ENCODE assay signal across 1 cellular context in the genomic region with DNA sequence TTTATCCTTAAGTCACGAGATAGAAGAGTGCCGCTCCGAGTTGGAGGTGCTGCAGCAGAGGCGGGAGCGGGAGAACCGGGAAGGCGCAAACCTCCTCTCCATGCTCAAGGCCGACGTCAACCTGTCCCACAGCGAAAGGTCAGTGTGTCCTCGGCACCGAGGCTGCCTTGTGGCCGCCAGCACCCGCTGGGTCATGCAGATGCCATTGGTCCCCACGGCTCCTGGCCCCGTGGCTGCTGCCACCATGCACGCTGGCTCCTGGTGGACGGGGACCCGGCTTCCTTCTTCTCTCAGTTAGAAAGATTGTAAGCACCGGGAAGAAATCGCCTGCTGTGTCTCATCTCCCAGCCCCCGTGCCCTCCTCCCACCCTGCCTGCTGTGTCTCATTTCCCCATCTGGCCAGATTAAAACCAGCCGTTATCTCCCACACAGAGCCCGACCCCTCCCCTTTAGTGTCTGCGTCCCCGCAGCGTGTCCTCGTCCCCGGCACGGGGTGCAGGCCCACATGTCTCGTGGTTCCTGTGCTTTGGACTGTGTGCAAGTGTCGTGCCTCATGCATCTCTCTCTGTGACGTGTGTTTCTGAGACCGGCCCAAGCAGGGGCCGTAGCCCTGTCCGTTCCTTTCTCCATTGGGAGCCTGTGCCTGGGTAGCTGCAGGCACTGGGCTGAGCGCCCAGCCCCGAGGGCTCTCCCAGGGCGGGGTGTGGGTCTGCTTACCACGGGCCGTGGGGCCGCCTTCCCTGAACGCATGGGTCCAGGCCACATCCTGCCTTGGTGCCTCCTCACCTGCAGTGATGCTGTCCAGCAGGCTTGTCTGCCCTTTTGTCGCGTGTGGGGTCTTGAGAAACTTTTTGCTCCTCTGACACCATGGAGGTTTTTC.
TF ChIP-seq lines count a peak whose summit lies in the region.

No MANE protein-coding gene starts in this region.

TF ChIP-seq in H1, 55 proteins besides CTCF, POLR2A, EP300 and RAD21 (continued from another document):
- TF ChIP-seq SP1 (IDR thresholded peaks at IDR 0.05; ENCODE audit: low read depth, low read length), result no peak
- TF ChIP-seq ASH2L (IDR thresholded peaks at IDR 0.05; ENCODE audit: low read length), result no peak
- TF ChIP-seq BRCA1 (IDR thresholded peaks at IDR 0.05; ENCODE audit: low read depth, low read length), result no peak
- TF ChIP-seq CHD7 (IDR thresholded peaks at IDR 0.05; ENCODE audit: insufficient replicate concordance, low read length), result no peak
- TF ChIP-seq TBP (IDR thresholded peaks at IDR 0.05; ENCODE audit: low read depth, low read length), result no peak
- TF ChIP-seq SIRT6 (IDR thresholded peaks at IDR 0.05; ENCODE audit: low read length), result no peak
- TF ChIP-seq POLR2AphosphoS5 (IDR thresholded peaks at IDR 0.05; ENCODE audit: low read depth, low read length), result no peak
TF ChIP-seq in H1: peak in this region for 0.
